Comparison of ENCODE assay signal across 2 cellular contexts in genomic region chr4:110487873-110488272, GRCh38.
TF ChIP-seq lines count a peak whose summit lies in the region.

No MANE protein-coding gene starts in this region.

TF ChIP-seq in SK-N-SH, 30 proteins besides CTCF, POLR2A, EP300 and RAD21 (continued from another document):
- TF ChIP-seq REST (IDR thresholded peaks at IDR 0.05; ENCODE audit: low read depth, low read length) (no peak), POLR2AphosphoS5 (IDR thresholded peaks at IDR 0.05; ENCODE audit: low read depth, low read length) (no peak), PBX3 (IDR thresholded peaks at IDR 0.05) (no peak), TCF12 (IDR thresholded peaks at IDR 0.05) (no peak), FOXM1 (IDR thresholded peaks at IDR 0.05; ENCODE audit: low read depth) (no peak)

TF ChIP-seq in SK-N-SH treated with all-trans-retinoic acid at 6 μM for 48 hours, 23 proteins besides CTCF, POLR2A, EP300 and RAD21 (continued from another document):
- TF ChIP-seq CREB5 (CRISPR knock-in tag; IDR thresholded peaks at IDR 0.05; ENCODE audit: low read depth), result no peak
- no peak for TF ChIP-seq ZC3H10 (CRISPR knock-in tag; IDR thresholded peaks at IDR 0.05)
- no peak for TF ChIP-seq PATZ1 (CRISPR knock-in tag; IDR thresholded peaks at IDR 0.05; ENCODE audit: borderline replicate concordance)
- TF ChIP-seq GLIS3 (CRISPR knock-in tag; IDR thresholded peaks at IDR 0.05), result no peak
- TF ChIP-seq ISL1 (CRISPR knock-in tag; IDR thresholded peaks at IDR 0.05), result no peak
- no peak for TF ChIP-seq ZNF70 (CRISPR knock-in tag; IDR thresholded peaks at IDR 0.05)
- no peak for TF ChIP-seq ESRRG (CRISPR knock-in tag; IDR thresholded peaks at IDR 0.05)
- TF ChIP-seq OSR1 (CRISPR knock-in tag; IDR thresholded peaks at IDR 0.05), result no peak
TF ChIP-seq in SK-N-SH treated with all-trans-retinoic acid at 6 μM for 48 hours: peak in this region for 0.
